ENCODE assay signal across 2 cellular contexts in genomic region chr3:33260104-33260503, GRCh38.
TF ChIP-seq lines count a peak whose summit lies in the region.

No MANE protein-coding gene starts in this region.

TF ChIP-seq in HepG2, 621 proteins besides CTCF, POLR2A, EP300 and RAD21:
- TF ChIP-seq CREB1 (IDR thresholded peaks at IDR 0.05) (peak; percentile 28; the same call in 1 of the 2 replicates), CREB1 (CRISPR knock-in tag; IDR thresholded peaks at IDR 0.05) (no peak)
- TF ChIP-seq, protein P1, sequence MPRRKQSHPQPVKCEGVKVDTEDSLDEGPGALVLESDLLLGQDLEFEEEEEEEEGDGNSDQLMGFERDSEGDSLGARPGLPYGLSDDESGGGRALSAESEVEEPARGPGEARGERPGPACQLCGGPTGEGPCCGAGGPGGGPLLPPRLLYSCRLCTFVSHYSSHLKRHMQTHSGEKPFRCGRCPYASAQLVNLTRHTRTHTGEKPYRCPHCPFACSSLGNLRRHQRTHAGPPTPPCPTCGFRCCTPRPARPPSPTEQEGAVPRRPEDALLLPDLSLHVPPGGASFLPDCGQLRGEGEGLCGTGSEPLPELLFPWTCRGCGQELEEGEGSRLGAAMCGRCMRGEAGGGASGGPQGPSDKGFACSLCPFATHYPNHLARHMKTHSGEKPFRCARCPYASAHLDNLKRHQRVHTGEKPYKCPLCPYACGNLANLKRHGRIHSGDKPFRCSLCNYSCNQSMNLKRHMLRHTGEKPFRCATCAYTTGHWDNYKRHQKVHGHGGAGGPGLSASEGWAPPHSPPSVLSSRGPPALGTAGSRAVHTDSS (CRISPR knock-in tag; conservative IDR thresholded peaks at IDR 0.05), result no peak

TF ChIP-seq in K562, 482 proteins besides CTCF, POLR2A, EP300 and RAD21:
- TF ChIP-seq POLR2AphosphoS5 (IDR thresholded peaks at IDR 0.05; ENCODE audit: control insufficient read depth, insufficient read depth, low read depth, low read length) (no peak), CBX2 (IDR thresholded peaks at IDR 0.05; ENCODE audit: insufficient read depth, low read length, poor library complexity, severe bottlenecking) (no peak), NFRKB (IDR thresholded peaks at IDR 0.05; ENCODE audit: low read depth) (no peak), E2F3 (CRISPR knock-in tag; IDR thresholded peaks at IDR 0.05) (no peak), NFE2 (IDR thresholded peaks at IDR 0.05; ENCODE audit: low read depth) (peak; percentile 36; the same call in 1 of the 2 replicates), TRIM24 (IDR thresholded peaks at IDR 0.05) (peak in 1 of 2 experiments; percentile 22; a peak in 1 of 4 replicates), ZNF316 (IDR thresholded peaks at IDR 0.05) (peak; percentile 60), C11orf30 (IDR thresholded peaks at IDR 0.05; ENCODE audit: low read depth) (peak; percentile 40; the same call in 1 of the 2 replicates), E2F5 (CRISPR knock-in tag; IDR thresholded peaks at IDR 0.05) (no peak), CHD4 (IDR thresholded peaks at IDR 0.05; ENCODE audit: insufficient read depth, insufficient replicate concordance, low read depth, low read length, poor library complexity, severe bottlenecking) (no peak), MYC (IDR thresholded peaks at IDR 0.05; ENCODE audit: low read depth, low read length) (no peak), MYC (CRISPR knock-in tag; IDR thresholded peaks at IDR 0.05; ENCODE audit: borderline replicate concordance, low read depth) (no peak), SNRNP70 (optimal IDR thresholded peaks at IDR 0.05; ENCODE audit: low read depth, low read length) (no peak), RBM25 (IDR thresholded peaks at IDR 0.05; ENCODE audit: low read depth, low read length, severe bottlenecking) (no peak), ZNF175 (CRISPR knock-in tag; IDR thresholded peaks at IDR 0.05; ENCODE audit: low read depth) (no peak), FOXM1 (IDR thresholded peaks at IDR 0.05; ENCODE audit: low read depth) (no peak), FOXM1 (CRISPR knock-in tag; IDR thresholded peaks at IDR 0.05; ENCODE audit: low read depth) (no peak), ZKSCAN3 (CRISPR knock-in tag; IDR thresholded peaks at IDR 0.05) (no peak), HSF4 (CRISPR knock-in tag; IDR thresholded peaks at IDR 0.05; ENCODE audit: borderline replicate concordance) (no peak), THRB (CRISPR knock-in tag; conservative IDR thresholded peaks at IDR 0.05) (no peak), PREB (CRISPR knock-in tag; IDR thresholded peaks at IDR 0.05) (no peak), MEF2A (IDR thresholded peaks at IDR 0.05; ENCODE audit: control insufficient read depth, low read depth, low read length) (no peak), MAFG (tag; conservative IDR thresholded peaks at IDR 0.05) (peak; percentile 54), NR2C1 (IDR thresholded peaks at IDR 0.05) (no peak), NR2C1 (tag; IDR thresholded peaks at IDR 0.05) (no peak), ATF6 (CRISPR knock-in tag; IDR thresholded peaks at IDR 0.05) (no peak), COPS2 (conservative IDR thresholded peaks at IDR 0.05) (no peak), KHSRP (IDR thresholded peaks at IDR 0.05) (no peak), ZFPM2 (CRISPR knock-in tag; IDR thresholded peaks at IDR 0.05) (no peak), ZNF408 (CRISPR knock-in tag; IDR thresholded peaks at IDR 0.05; ENCODE audit: low read depth) (no peak)
- TF ChIP-seq, protein P2, sequence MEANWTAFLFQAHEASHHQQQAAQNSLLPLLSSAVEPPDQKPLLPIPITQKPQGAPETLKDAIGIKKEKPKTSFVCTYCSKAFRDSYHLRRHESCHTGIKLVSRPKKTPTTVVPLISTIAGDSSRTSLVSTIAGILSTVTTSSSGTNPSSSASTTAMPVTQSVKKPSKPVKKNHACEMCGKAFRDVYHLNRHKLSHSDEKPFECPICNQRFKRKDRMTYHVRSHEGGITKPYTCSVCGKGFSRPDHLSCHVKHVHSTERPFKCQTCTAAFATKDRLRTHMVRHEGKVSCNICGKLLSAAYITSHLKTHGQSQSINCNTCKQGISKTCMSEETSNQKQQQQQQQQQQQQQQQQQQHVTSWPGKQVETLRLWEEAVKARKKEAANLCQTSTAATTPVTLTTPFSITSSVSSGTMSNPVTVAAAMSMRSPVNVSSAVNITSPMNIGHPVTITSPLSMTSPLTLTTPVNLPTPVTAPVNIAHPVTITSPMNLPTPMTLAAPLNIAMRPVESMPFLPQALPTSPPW (CRISPR knock-in tag; IDR thresholded peaks at IDR 0.05), result no peak
- TF ChIP-seq, protein P3, sequence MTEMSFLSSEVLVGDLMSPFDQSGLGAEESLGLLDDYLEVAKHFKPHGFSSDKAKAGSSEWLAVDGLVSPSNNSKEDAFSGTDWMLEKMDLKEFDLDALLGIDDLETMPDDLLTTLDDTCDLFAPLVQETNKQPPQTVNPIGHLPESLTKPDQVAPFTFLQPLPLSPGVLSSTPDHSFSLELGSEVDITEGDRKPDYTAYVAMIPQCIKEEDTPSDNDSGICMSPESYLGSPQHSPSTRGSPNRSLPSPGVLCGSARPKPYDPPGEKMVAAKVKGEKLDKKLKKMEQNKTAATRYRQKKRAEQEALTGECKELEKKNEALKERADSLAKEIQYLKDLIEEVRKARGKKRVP (CRISPR knock-in tag; IDR thresholded peaks at IDR 0.05), result no peak
- TF ChIP-seq, protein P4, sequence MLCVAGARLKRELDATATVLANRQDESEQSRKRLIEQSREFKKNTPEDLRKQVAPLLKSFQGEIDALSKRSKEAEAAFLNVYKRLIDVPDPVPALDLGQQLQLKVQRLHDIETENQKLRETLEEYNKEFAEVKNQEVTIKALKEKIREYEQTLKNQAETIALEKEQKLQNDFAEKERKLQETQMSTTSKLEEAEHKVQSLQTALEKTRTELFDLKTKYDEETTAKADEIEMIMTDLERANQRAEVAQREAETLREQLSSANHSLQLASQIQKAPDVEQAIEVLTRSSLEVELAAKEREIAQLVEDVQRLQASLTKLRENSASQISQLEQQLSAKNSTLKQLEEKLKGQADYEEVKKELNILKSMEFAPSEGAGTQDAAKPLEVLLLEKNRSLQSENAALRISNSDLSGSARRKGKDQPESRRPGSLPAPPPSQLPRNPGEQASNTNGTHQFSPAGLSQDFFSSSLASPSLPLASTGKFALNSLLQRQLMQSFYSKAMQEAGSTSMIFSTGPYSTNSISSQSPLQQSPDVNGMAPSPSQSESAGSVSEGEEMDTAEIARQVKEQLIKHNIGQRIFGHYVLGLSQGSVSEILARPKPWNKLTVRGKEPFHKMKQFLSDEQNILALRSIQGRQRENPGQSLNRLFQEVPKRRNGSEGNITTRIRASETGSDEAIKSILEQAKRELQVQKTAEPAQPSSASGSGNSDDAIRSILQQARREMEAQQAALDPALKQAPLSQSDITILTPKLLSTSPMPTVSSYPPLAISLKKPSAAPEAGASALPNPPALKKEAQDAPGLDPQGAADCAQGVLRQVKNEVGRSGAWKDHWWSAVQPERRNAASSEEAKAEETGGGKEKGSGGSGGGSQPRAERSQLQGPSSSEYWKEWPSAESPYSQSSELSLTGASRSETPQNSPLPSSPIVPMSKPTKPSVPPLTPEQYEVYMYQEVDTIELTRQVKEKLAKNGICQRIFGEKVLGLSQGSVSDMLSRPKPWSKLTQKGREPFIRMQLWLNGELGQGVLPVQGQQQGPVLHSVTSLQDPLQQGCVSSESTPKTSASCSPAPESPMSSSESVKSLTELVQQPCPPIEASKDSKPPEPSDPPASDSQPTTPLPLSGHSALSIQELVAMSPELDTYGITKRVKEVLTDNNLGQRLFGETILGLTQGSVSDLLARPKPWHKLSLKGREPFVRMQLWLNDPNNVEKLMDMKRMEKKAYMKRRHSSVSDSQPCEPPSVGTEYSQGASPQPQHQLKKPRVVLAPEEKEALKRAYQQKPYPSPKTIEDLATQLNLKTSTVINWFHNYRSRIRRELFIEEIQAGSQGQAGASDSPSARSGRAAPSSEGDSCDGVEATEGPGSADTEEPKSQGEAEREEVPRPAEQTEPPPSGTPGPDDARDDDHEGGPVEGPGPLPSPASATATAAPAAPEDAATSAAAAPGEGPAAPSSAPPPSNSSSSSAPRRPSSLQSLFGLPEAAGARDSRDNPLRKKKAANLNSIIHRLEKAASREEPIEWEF (CRISPR knock-in tag; IDR thresholded peaks at IDR 0.05), result no peak
